Comparison of ENCODE assay signal across 3 cellular contexts in the genomic region with DNA sequence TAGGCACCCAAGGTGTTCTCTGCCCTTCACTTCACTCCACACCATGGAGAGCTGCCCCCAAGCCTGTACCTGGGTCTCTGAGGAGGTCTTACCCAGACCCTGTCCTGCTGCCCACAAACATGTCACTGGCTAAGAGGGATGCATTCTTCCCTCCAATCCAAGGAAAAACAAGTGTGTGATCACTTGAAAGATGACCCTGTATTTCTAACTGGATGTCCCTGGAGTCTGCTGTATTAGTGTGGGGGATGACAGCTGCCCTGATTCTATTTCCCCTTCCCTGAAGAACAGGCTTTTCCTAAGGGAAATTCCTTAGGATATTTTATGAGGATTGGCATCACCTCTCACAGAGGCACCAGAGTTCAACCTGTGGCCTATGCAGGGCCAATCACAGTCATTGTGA.
TF ChIP-seq lines count a peak whose summit lies in the region.

No MANE protein-coding gene starts in this region.

TF ChIP-seq in SK-N-SH, 30 proteins besides CTCF, POLR2A, EP300 and RAD21:
- no peak for TF ChIP-seq RCOR1 (IDR thresholded peaks at IDR 0.05; ENCODE audit: low read length)
- TF ChIP-seq ELF1 (IDR thresholded peaks at IDR 0.05) = no peak
- no peak for TF ChIP-seq JUND (IDR thresholded peaks at IDR 0.05)
- TF ChIP-seq TEAD4 (IDR thresholded peaks at IDR 0.05; ENCODE audit: borderline replicate concordance, insufficient read depth) = no peak
- TF ChIP-seq GABPA (IDR thresholded peaks at IDR 0.05; ENCODE audit: low read depth) = no peak
- no peak for TF ChIP-seq NFIC (IDR thresholded peaks at IDR 0.05; ENCODE audit: borderline replicate concordance)
- TF ChIP-seq, protein P1, sequence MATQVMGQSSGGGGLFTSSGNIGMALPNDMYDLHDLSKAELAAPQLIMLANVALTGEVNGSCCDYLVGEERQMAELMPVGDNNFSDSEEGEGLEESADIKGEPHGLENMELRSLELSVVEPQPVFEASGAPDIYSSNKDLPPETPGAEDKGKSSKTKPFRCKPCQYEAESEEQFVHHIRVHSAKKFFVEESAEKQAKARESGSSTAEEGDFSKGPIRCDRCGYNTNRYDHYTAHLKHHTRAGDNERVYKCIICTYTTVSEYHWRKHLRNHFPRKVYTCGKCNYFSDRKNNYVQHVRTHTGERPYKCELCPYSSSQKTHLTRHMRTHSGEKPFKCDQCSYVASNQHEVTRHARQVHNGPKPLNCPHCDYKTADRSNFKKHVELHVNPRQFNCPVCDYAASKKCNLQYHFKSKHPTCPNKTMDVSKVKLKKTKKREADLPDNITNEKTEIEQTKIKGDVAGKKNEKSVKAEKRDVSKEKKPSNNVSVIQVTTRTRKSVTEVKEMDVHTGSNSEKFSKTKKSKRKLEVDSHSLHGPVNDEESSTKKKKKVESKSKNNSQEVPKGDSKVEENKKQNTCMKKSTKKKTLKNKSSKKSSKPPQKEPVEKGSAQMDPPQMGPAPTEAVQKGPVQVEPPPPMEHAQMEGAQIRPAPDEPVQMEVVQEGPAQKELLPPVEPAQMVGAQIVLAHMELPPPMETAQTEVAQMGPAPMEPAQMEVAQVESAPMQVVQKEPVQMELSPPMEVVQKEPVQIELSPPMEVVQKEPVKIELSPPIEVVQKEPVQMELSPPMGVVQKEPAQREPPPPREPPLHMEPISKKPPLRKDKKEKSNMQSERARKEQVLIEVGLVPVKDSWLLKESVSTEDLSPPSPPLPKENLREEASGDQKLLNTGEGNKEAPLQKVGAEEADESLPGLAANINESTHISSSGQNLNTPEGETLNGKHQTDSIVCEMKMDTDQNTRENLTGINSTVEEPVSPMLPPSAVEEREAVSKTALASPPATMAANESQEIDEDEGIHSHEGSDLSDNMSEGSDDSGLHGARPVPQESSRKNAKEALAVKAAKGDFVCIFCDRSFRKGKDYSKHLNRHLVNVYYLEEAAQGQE (IDR thresholded peaks at IDR 0.05; ENCODE audit: low read depth, low read length) = no peak
- no peak for TF ChIP-seq TCF12 (IDR thresholded peaks at IDR 0.05)
- TF ChIP-seq GATA2 (CRISPR knock-in tag; IDR thresholded peaks at IDR 0.05) = no peak

TF ChIP-seq in SK-N-SH treated with all-trans-retinoic acid at 6 μM for 48 hours, 23 proteins besides CTCF, POLR2A, EP300 and RAD21:
- TF ChIP-seq OSR1 (CRISPR knock-in tag; IDR thresholded peaks at IDR 0.05) (no peak), RARB (CRISPR knock-in tag; IDR thresholded peaks at IDR 0.05) (no peak), ZNF8 (CRISPR knock-in tag; IDR thresholded peaks at IDR 0.05) (no peak), ARNTL (CRISPR knock-in tag; IDR thresholded peaks at IDR 0.05; ENCODE audit: borderline replicate concordance, low read depth) (no peak), ZNF70 (CRISPR knock-in tag; IDR thresholded peaks at IDR 0.05) (no peak), BACH2 (CRISPR knock-in tag; IDR thresholded peaks at IDR 0.05; ENCODE audit: borderline replicate concordance) (no peak), CSDC2 (CRISPR knock-in tag; IDR thresholded peaks at IDR 0.05) (no peak), ZNF565 (CRISPR knock-in tag; conservative IDR thresholded peaks at IDR 0.05; ENCODE audit: low read depth) (no peak), ZC3H10 (CRISPR knock-in tag; IDR thresholded peaks at IDR 0.05) (no peak), POU6F1 (CRISPR knock-in tag; IDR thresholded peaks at IDR 0.05; ENCODE audit: borderline replicate concordance, low read depth) (no peak), ISL1 (CRISPR knock-in tag; IDR thresholded peaks at IDR 0.05) (no peak), ESRRG (CRISPR knock-in tag; IDR thresholded peaks at IDR 0.05) (no peak), TCF4 (CRISPR knock-in tag; IDR thresholded peaks at IDR 0.05; ENCODE audit: borderline replicate concordance) (no peak)
- TF ChIP-seq, protein P2, sequence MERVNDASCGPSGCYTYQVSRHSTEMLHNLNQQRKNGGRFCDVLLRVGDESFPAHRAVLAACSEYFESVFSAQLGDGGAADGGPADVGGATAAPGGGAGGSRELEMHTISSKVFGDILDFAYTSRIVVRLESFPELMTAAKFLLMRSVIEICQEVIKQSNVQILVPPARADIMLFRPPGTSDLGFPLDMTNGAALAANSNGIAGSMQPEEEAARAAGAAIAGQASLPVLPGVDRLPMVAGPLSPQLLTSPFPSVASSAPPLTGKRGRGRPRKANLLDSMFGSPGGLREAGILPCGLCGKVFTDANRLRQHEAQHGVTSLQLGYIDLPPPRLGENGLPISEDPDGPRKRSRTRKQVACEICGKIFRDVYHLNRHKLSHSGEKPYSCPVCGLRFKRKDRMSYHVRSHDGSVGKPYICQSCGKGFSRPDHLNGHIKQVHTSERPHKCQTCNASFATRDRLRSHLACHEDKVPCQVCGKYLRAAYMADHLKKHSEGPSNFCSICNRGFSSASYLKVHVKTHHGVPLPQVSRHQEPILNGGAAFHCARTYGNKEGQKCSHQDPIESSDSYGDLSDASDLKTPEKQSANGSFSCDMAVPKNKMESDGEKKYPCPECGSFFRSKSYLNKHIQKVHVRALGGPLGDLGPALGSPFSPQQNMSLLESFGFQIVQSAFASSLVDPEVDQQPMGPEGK (CRISPR knock-in tag; IDR thresholded peaks at IDR 0.05; ENCODE audit: borderline replicate concordance) = no peak
- TF ChIP-seq, protein P3, sequence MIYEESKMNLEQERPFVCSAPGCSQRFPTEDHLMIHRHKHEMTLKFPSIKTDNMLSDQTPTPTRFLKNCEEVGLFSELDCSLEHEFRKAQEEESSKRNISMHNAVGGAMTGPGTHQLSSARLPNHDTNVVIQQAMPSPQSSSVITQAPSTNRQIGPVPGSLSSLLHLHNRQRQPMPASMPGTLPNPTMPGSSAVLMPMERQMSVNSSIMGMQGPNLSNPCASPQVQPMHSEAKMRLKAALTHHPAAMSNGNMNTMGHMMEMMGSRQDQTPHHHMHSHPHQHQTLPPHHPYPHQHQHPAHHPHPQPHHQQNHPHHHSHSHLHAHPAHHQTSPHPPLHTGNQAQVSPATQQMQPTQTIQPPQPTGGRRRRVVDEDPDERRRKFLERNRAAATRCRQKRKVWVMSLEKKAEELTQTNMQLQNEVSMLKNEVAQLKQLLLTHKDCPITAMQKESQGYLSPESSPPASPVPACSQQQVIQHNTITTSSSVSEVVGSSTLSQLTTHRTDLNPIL (CRISPR knock-in tag; IDR thresholded peaks at IDR 0.05; ENCODE audit: low read depth) = no peak
- TF ChIP-seq, protein P4, sequence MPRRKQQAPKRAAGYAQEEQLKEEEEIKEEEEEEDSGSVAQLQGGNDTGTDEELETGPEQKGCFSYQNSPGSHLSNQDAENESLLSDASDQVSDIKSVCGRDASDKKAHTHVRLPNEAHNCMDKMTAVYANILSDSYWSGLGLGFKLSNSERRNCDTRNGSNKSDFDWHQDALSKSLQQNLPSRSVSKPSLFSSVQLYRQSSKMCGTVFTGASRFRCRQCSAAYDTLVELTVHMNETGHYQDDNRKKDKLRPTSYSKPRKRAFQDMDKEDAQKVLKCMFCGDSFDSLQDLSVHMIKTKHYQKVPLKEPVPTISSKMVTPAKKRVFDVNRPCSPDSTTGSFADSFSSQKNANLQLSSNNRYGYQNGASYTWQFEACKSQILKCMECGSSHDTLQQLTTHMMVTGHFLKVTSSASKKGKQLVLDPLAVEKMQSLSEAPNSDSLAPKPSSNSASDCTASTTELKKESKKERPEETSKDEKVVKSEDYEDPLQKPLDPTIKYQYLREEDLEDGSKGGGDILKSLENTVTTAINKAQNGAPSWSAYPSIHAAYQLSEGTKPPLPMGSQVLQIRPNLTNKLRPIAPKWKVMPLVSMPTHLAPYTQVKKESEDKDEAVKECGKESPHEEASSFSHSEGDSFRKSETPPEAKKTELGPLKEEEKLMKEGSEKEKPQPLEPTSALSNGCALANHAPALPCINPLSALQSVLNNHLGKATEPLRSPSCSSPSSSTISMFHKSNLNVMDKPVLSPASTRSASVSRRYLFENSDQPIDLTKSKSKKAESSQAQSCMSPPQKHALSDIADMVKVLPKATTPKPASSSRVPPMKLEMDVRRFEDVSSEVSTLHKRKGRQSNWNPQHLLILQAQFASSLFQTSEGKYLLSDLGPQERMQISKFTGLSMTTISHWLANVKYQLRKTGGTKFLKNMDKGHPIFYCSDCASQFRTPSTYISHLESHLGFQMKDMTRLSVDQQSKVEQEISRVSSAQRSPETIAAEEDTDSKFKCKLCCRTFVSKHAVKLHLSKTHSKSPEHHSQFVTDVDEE (CRISPR knock-in tag; IDR thresholded peaks at IDR 0.05) = no peak

TF ChIP-seq in H1, 55 proteins besides CTCF, POLR2A, EP300 and RAD21:
- TF ChIP-seq NRF1 (IDR thresholded peaks at IDR 0.05; ENCODE audit: low read depth, low read length) (no peak), SP2 (IDR thresholded peaks at IDR 0.05; ENCODE audit: low read length) (no peak), MAFK (IDR thresholded peaks at IDR 0.05; ENCODE audit: low read depth, low read length) (no peak), ZNF274 (IDR thresholded peaks at IDR 0.05; ENCODE audit: borderline replicate concordance, extremely low read depth, low read length) (no peak), EGR1 (IDR thresholded peaks at IDR 0.05; ENCODE audit: borderline replicate concordance, low read depth, low read length) (no peak), FOSL1 (IDR thresholded peaks at IDR 0.05; ENCODE audit: insufficient read depth, low read depth, low read length) (no peak), RFX5 (IDR thresholded peaks at IDR 0.05; ENCODE audit: borderline replicate concordance, low read depth, low read length) (no peak), CTBP2 (IDR thresholded peaks at IDR 0.05; ENCODE audit: borderline replicate concordance, insufficient read depth, insufficient read length, low read length) (no peak), HDAC2 (IDR thresholded peaks at IDR 0.05; ENCODE audit: borderline replicate concordance in 1 of 2, low read depth in 2 of 2, low read length in 2 of 2) (no peak), TCF12 (IDR thresholded peaks at IDR 0.05; ENCODE audit: low read depth, low read length) (no peak), SIRT6 (IDR thresholded peaks at IDR 0.05; ENCODE audit: low read length) (no peak)
